ENCODE assay signal across 10 cellular contexts in genomic region chr5:138402640-138403039, GRCh38. TPM values are rescaled to one million over a fixed set of nuclear protein-coding genes. Genes with fewer than 3 reads are reported as not detected.
DNase-seq lines count a peak whose midpoint lies in the region; ATAC-seq and TF ChIP-seq lines count a peak whose summit lies in the region.
"Had no signal": no experiment of that assay in that cellular context is flagged by ENCODE, and none has a peak within 500 bp of the region (broad histone marks: within the 10 kb centered on the region; RNA-seq: fewer than 3 reads in every experiment).

No MANE protein-coding gene starts in this region.

- H3K27me3 Mint-ChIP-seq in activated T-cell treated with anti-CD3 and anti-CD28 coated beads, Interleukin-2, amount 50 U/mL, for 24 hours: no peaks in the 10 kb centered on the region
- H3K27me3 Mint-ChIP-seq in activated T-helper 2 cell treated with anti-CD3 and anti-CD28 coated beads, Interferon-gamma antibody, Interleukin-2, Interleukin-4, amounts not matched to agents 10 μg/mL and 5 μg/mL and 100 μg/mL, durations not matched to agents 14 hours and 24 hours and 36 hours (ENCODE audit: low read depth): no peaks in the 10 kb centered on the region
- H3K27me3 Mint-ChIP-seq: memory B cell had no signal

- CTCF ChIA-PET in HEK293T (lab: Yijun Ruan, JAX): no interaction called here

- no peaks in the 10 kb centered on the region for H3K9me3 Mint-ChIP-seq in activated T-cell treated with anti-CD3 and anti-CD28 coated beads, Interleukin-2, amount 50 U/mL, for 24 hours
- H3K9me3 Mint-ChIP-seq in activated T-helper 2 cell treated with anti-CD3 and anti-CD28 coated beads, Interferon-gamma antibody, Interleukin-2, Interleukin-4, amounts not matched to agents 10 μg/mL and 5 μg/mL and 100 μg/mL, durations not matched to agents 14 hours and 24 hours and 36 hours: no peaks in the 10 kb centered on the region
- H3K9me3 Mint-ChIP-seq: GM23338 had no signal

- peaks cover 76% of the 10 kb centered on the region for H3K36me3 Mint-ChIP-seq in activated T-cell treated with anti-CD3 and anti-CD28 coated beads, Interleukin-2, amount 50 U/mL, for 24 hours (ENCODE audit: low read depth)
- H3K36me3 Mint-ChIP-seq in activated T-helper 2 cell treated with anti-CD3 and anti-CD28 coated beads, Interferon-gamma antibody, Interleukin-2, Interleukin-4, amounts not matched to agents 10 μg/mL and 5 μg/mL and 100 μg/mL, durations not matched to agents 14 hours and 24 hours and 36 hours (ENCODE audit: low read depth): peaks cover 56% of the 10 kb centered on the region

- POLR2A ChIA-PET in HEK293T (lab: Yijun Ruan, JAX): no interaction called here

- intact Hi-C loops in activated T-helper 2 cell treated with anti-CD3 and anti-CD28 coated beads, Interferon-gamma antibody, Interleukin-2, Interleukin-4, amounts not matched to agents 10 μg/mL and 5 μg/mL and 100 μg/mL, durations not matched to agents 14 hours and 24 hours and 36 hours (cut with micrococcal nuclease): no loop called here

- peaks cover 16% of the 10 kb centered on the region for H3K4me1 Mint-ChIP-seq in activated T-cell treated with anti-CD3 and anti-CD28 coated beads, Interleukin-2, amount 50 U/mL, for 24 hours (ENCODE audit: low read depth)
- peaks cover 16% of the 10 kb centered on the region for H3K4me1 Mint-ChIP-seq in activated T-helper 2 cell treated with anti-CD3 and anti-CD28 coated beads, Interferon-gamma antibody, Interleukin-2, Interleukin-4, amounts not matched to agents 10 μg/mL and 5 μg/mL and 100 μg/mL, durations not matched to agents 14 hours and 24 hours and 36 hours (ENCODE audit: low read depth)
- H3K4me1 Mint-ChIP-seq: GM23338 had no signal

- no peak for DNase-seq in activated T-cell treated with anti-CD3 and anti-CD28 coated beads, Interleukin-2, amount 50 U/mL, for 24 hours
- no peak for DNase-seq in activated T-cell treated with anti-CD3 and anti-CD28 coated beads, Interleukin-2, amount 50 U/mL, for 48 hours
- DNase-seq in medulla oblongata (ENCODE audit: extremely low spot score): peak; percentile 35
- no peak for DNase-seq in activated T-helper 2 cell treated with anti-CD3 and anti-CD28 coated beads, Interferon-gamma antibody, Interleukin-2, Interleukin-4, amounts not matched to agents 10 μg/mL and 5 μg/mL and 100 μg/mL, durations not matched to agents 14 hours and 24 hours and 36 hours (ENCODE audit: low spot score)
- DNase-seq in HEK293T (ENCODE audit: extremely low spot score): no peak
- no peak for DNase-seq in NAMALWA (ENCODE audit: low spot score)

- H3K27ac Mint-ChIP-seq in activated T-cell treated with anti-CD3 and anti-CD28 coated beads, Interleukin-2, amount 50 U/mL, for 24 hours: peak overlapping the region; percentile 24
- no peak overlapping the region for H3K27ac Mint-ChIP-seq in activated T-helper 2 cell treated with anti-CD3 and anti-CD28 coated beads, Interferon-gamma antibody, Interleukin-2, Interleukin-4, amounts not matched to agents 10 μg/mL and 5 μg/mL and 100 μg/mL, durations not matched to agents 14 hours and 24 hours and 36 hours
- H3K27ac Mint-ChIP-seq: GM23338, memory B cell had no signal

- no peak overlapping the region for H3K4me3 Mint-ChIP-seq in activated T-cell treated with anti-CD3 and anti-CD28 coated beads, Interleukin-2, amount 50 U/mL, for 24 hours
- no peak overlapping the region for H3K4me3 Mint-ChIP-seq in activated T-helper 2 cell treated with anti-CD3 and anti-CD28 coated beads, Interferon-gamma antibody, Interleukin-2, Interleukin-4, amounts not matched to agents 10 μg/mL and 5 μg/mL and 100 μg/mL, durations not matched to agents 14 hours and 24 hours and 36 hours (ENCODE audit: low read depth)
- H3K4me3 Mint-ChIP-seq: GM23338, memory B cell had no signal

- ATAC-seq in GM21723 (IDR thresholded peaks at IDR 0.05; ENCODE audit: unreplicated experiment): peak; percentile 82
- peak; percentile 84 for ATAC-seq in HG03460 (IDR thresholded peaks at IDR 0.05; ENCODE audit: unreplicated experiment)
- ATAC-seq: GM23338 had no signal

TF ChIP-seq in HEK293T, 16 proteins besides CTCF, POLR2A, EP300 and RAD21:
- TF ChIP-seq NFRKB (IDR thresholded peaks at IDR 0.05) (no peak), FOXA1 (IDR thresholded peaks at IDR 0.05) (no peak), SP1 (IDR thresholded peaks at IDR 0.05) (no peak), PKNOX1 (IDR thresholded peaks at IDR 0.05) (no peak), TARDBP (IDR thresholded peaks at IDR 0.05) (no peak), SUZ12 (IDR thresholded peaks at IDR 0.05) (no peak), LEF1 (IDR thresholded peaks at IDR 0.05; ENCODE audit: borderline replicate concordance) (no peak), CTBP1 (IDR thresholded peaks at IDR 0.05; ENCODE audit: borderline replicate concordance) (no peak), ZNF384 (IDR thresholded peaks at IDR 0.05) (no peak), FOXK2 (IDR thresholded peaks at IDR 0.05) (no peak), ARNT (IDR thresholded peaks at IDR 0.05) (no peak), BHLHE40 (IDR thresholded peaks at IDR 0.05; ENCODE audit: borderline replicate concordance) (no peak), FOXM1 (IDR thresholded peaks at IDR 0.05; ENCODE audit: borderline replicate concordance) (no peak), ELF4 (IDR thresholded peaks at IDR 0.05) (no peak), HDGF (IDR thresholded peaks at IDR 0.05; ENCODE audit: borderline replicate concordance) (no peak), L3MBTL2 (conservative IDR thresholded peaks at IDR 0.05) (no peak)
TF ChIP-seq in HEK293T: peak in this region for 0.

RNA-seq across cellular contexts. Expression of gene REEP2, which starts 36.2 kb away (rescaled TPM):
- total RNA-seq in activated T-helper 2 cell treated with anti-CD3 and anti-CD28 coated beads, Interferon-gamma antibody, Interleukin-2, Interleukin-4, amounts not matched to agents 10 μg/mL and 5 μg/mL and 100 μg/mL, durations not matched to agents 14 hours and 24 hours and 36 hours: 9.7 and 11.1 TPM in 2 replicates

RNA-seq across cellular contexts. Expression of gene KDM3B, which starts 50.2 kb away (rescaled TPM):
- total RNA-seq in activated T-helper 2 cell treated with anti-CD3 and anti-CD28 coated beads, Interferon-gamma antibody, Interleukin-2, Interleukin-4, amounts not matched to agents 10 μg/mL and 5 μg/mL and 100 μg/mL, durations not matched to agents 14 hours and 24 hours and 36 hours: 52.8 and 54.5 TPM in 2 replicates
